ENCODE assay signal across 8 cellular contexts in the genomic region with DNA sequence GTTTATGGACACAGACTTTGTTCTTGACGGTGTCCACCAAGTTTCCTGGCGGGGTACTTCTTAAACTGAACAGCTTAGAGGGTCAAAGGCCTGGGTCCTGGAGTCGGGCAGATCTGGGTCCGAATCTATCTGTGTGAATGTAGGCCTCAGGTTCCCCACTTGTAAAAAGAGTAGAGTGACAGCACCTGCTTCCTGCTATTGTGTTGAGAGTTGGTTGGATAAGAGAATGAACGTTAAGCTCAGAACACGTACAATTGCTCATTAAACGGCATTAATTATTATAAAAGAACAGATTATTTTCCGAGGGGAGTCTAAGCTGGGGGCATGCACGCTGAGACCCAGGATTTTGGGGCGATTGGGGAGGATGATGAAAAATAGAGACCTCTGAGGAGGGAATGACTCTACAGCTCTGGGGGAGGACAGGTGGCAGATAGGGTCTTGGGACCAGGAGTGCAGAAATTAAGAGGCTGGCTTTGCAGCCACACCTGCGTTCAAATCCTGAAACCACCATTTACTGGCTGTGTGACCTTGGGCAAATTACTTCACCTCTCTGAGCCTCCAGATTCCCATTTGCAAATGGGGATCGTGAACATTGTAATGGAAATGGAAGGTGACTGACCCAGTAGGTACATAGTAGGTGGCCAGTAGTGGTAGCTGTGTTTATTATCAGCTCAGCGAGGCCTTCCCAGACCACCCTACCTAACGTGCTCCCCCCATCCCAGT. TPM values are rescaled to one million over a fixed set of nuclear protein-coding genes. Genes with fewer than 3 reads are reported as not detected.
A peak's percentile ranks its signal among the peaks of the same experiment; 100 is the strongest.
DNase-seq lines count a peak whose midpoint lies in the region; ATAC-seq and TF ChIP-seq lines count a peak whose summit lies in the region.

No MANE protein-coding gene starts in this region.

- peaks cover 8% of the 10 kb centered on the region for H3K36me3 Mint-ChIP-seq in T-helper 1 cell treated with Interleukin-12 subunit alpha and Interleukin-12 subunit beta and Interleukin-4 antibody, amounts not matched to agents 30 μg/mL and 1 μg/mL, for 36 hours (ENCODE audit: low read depth)
- peaks cover 0 to 15% of the 10 kb centered on the region in 2 donors for H3K36me3 Mint-ChIP-seq in activated naive CD4-positive, alpha-beta T cell treated with anti-CD3 and anti-CD28 coated beads, Interleukin-2, amount 50 U/mL, for 72 hours

- H3K9me3 Mint-ChIP-seq in T-helper 1 cell treated with Interleukin-12 subunit alpha and Interleukin-12 subunit beta and Interleukin-4 antibody, amounts not matched to agents 30 μg/mL and 1 μg/mL, for 36 hours = no peaks in the 10 kb centered on the region
- H3K9me3 Mint-ChIP-seq in activated naive CD4-positive, alpha-beta T cell treated with anti-CD3 and anti-CD28 coated beads, Interleukin-2, amount 50 U/mL, for 72 hours = no peaks in the 10 kb centered on the region

- no peaks in the 10 kb centered on the region for H3K9me3 ChIP-seq in suprapubic skin

- no peaks in the 10 kb centered on the region for H3K27me3 ChIP-seq in kidney epithelial cell (ENCODE audit: control insufficient read depth, insufficient read depth, low read length)
- no peaks in the 10 kb centered on the region for H3K27me3 ChIP-seq in suprapubic skin

- peaks cover 68% of the 10 kb centered on the region for H3K4me1 ChIP-seq in suprapubic skin

- no peak for ATAC-seq in activated naive CD4-positive, alpha-beta T cell treated with anti-CD3 and anti-CD28 coated beads, Interleukin-2, amount 50 U/mL, for 72 hours
- ATAC-seq in HG02973 (IDR thresholded peaks at IDR 0.05; ENCODE audit: unreplicated experiment) = no peak

- no peak for TF ChIP-seq EP300 in suprapubic skin (IDR thresholded peaks at IDR 0.05)

- H3K27ac Mint-ChIP-seq in T-helper 1 cell treated with Interleukin-12 subunit alpha and Interleukin-12 subunit beta and Interleukin-4 antibody, amounts not matched to agents 30 μg/mL and 1 μg/mL, for 36 hours = peak overlapping the region; percentile 82
- H3K27ac Mint-ChIP-seq in activated naive CD4-positive, alpha-beta T cell treated with anti-CD3 and anti-CD28 coated beads, Interleukin-2, amount 50 U/mL, for 72 hours = peak overlapping the region; percentile 83 to 91

- DNase-seq in T-helper 1 cell (no peak), kidney epithelial cell (ENCODE audit: low read depth) (no peak), suprapubic skin (ENCODE audit: low spot score in 2 of 2) (no peak), posterior vena cava (ENCODE audit: low spot score) (no peak), DMS 273 treated with DMSO at 0.1 percent for 48 hours (lab: John Stamatoyannopoulos, UW) (no peak)
- DNase-seq in activated naive CD4-positive, alpha-beta T cell treated with anti-CD3 and anti-CD28 coated beads, Interleukin-2, amount 50 U/mL, for 72 hours (ENCODE audit: low spot score in 2 of 2) = no peak

- TF ChIP-seq CTCF in kidney epithelial cell (IDR thresholded peaks at IDR 0.05; ENCODE audit: insufficient read depth, low read length, poor library complexity, severe bottlenecking) (no peak), suprapubic skin (IDR thresholded peaks at IDR 0.05) (no peak)

- no peak for TF ChIP-seq POLR2A in suprapubic skin (IDR thresholded peaks at IDR 0.05)

- peaks cover 53% of the 10 kb centered on the region for H3K4me1 Mint-ChIP-seq in T-helper 1 cell treated with Interleukin-12 subunit alpha and Interleukin-12 subunit beta and Interleukin-4 antibody, amounts not matched to agents 30 μg/mL and 1 μg/mL, for 36 hours (ENCODE audit: low read depth)

- H3K27me3 Mint-ChIP-seq in T-helper 1 cell treated with Interleukin-12 subunit alpha and Interleukin-12 subunit beta and Interleukin-4 antibody, amounts not matched to agents 30 μg/mL and 1 μg/mL, for 36 hours (ENCODE audit: low read depth) = no peaks in the 10 kb centered on the region

- H3K4me3 ChIP-seq in kidney epithelial cell (ENCODE audit: low read depth, low read length) (peak overlapping the region; percentile 94), suprapubic skin (peak overlapping the region; percentile 93)

- peak overlapping the region; percentile 87 for H3K4me3 Mint-ChIP-seq in T-helper 1 cell treated with Interleukin-12 subunit alpha and Interleukin-12 subunit beta and Interleukin-4 antibody, amounts not matched to agents 30 μg/mL and 1 μg/mL, for 36 hours

- intact Hi-C loops in posterior vena cava (cut with DNase I) = no loop called here

- H3K27ac ChIP-seq in suprapubic skin = no peak overlapping the region

- H3K36me3 ChIP-seq in kidney epithelial cell (ENCODE audit: control insufficient read depth, insufficient read depth, low read length) (no peaks in the 10 kb centered on the region), suprapubic skin (no peaks in the 10 kb centered on the region)

- WGBS in suprapubic skin = 30% methylated on average over 14 of the region's 14 CpGs

RNA-seq across cellular contexts. Expression of a gene that starts 0.9 kb away (rescaled TPM):
- 10 to 100 TPM; 28.0 to 33.2 TPM for total RNA-seq in activated naive CD4-positive, alpha-beta T cell treated with anti-CD3 and anti-CD28 coated beads, Interleukin-2, amount 50 U/mL, for 72 hours
- total RNA-seq in kidney epithelial cell = 19.8 and 20.9 TPM in 2 replicates
- 10 to 100 TPM; 37.2 to 62.3 (median 39.0) TPM for total RNA-seq in suprapubic skin
- 10 to 100 TPM; 19.4 to 20.1 TPM for total RNA-seq in posterior vena cava

RNA-seq across cellular contexts. Expression of a gene that starts 3.0 kb away (rescaled TPM):
- 10 to 100 TPM; 17.1 to 30.2 TPM for total RNA-seq in activated naive CD4-positive, alpha-beta T cell treated with anti-CD3 and anti-CD28 coated beads, Interleukin-2, amount 50 U/mL, for 72 hours
- 60.1 and 62.5 TPM in 2 replicates for total RNA-seq in kidney epithelial cell
- total RNA-seq in suprapubic skin = 10 to 100 TPM; 35.9 to 72.7 (median 58.3) TPM
- total RNA-seq in posterior vena cava = 10 to 100 TPM; 36.0 to 39.8 TPM
